8 cellular contexts compared by ENCODE assay signal in genomic region chrX:102154218-102154860, GRCh38. TPM values are rescaled to one million over a fixed set of nuclear protein-coding genes. Genes with fewer than 3 reads are reported as not detected.
DNase-seq lines count a peak whose midpoint lies in the region; ATAC-seq, FAIRE-seq and TF ChIP-seq lines count a peak whose summit lies in the region.

No MANE protein-coding gene starts in this region.

- H3K9me3 Mint-ChIP-seq in activated B cell treated with CpG ODN at 0.5 μM for 24 hours, result no peaks in the 10 kb centered on the region

- peaks cover 23% of the 10 kb centered on the region for H3K27me3 ChIP-seq in A673 (replicated peaks; ENCODE audit: insufficient read depth, low read depth, low read length, poor library complexity)

- DNase-seq in A673 (ENCODE audit: low spot score) (peak; percentile 43), GM19239 (ENCODE audit: insufficient read length, low spot score) (no peak), activated B cell treated with CpG ODN at 0.5 μM for 24 hours (no peak), kidney (no peak), GF-D8 (lab: John Stamatoyannopoulos, UW) (no peak), HUDEP-2 (lab: John Stamatoyannopoulos, UW; ENCODE audit: unreplicated experiment in 76 of 76) (no peak)
- DNase-seq in stimulated activated CD4-positive, alpha-beta T cell treated with anti-CD3 and anti-CD28 coated beads, Interleukin-4, amount 100 ng/mL, for 1 hour, result no peak

- no peak for ATAC-seq in activated B cell treated with CpG ODN at 0.5 μM for 24 hours (ENCODE audit: low read depth)
- no peak for ATAC-seq in GM19023 (IDR thresholded peaks at IDR 0.05; ENCODE audit: unreplicated experiment)

- intact Hi-C loops in A673 (cut with micrococcal nuclease; ENCODE audit: unreplicated experiment) (no loop called here), activated B cell treated with CpG ODN at 0.5 μM for 24 hours (cut with micrococcal nuclease) (no loop called here), kidney (cut with DNase I) (no loop called here)

- H3K27ac Mint-ChIP-seq in activated B cell treated with CpG ODN at 0.5 μM for 24 hours, result no peak overlapping the region

- CTCF ChIA-PET in A673 (lab: Charles Lee), result interaction anchor here (0.6 kb wide), 1 partner anchor 16 kb away, joined by 3 read pairs; no protein-coding TSS in a partner anchor
- CTCF ChIA-PET in activated B cell treated with CpG ODN at 0.5 μM for 24 hours (lab: Charles Lee), result no interaction called here

- POLR2A ChIA-PET in A673 (lab: Charles Lee; ENCODE audit: low non-redundant PET) (no interaction called here), activated B cell treated with CpG ODN at 0.5 μM for 24 hours (lab: Charles Lee) (no interaction called here)

- H3K36me3 Mint-ChIP-seq in activated B cell treated with CpG ODN at 0.5 μM for 24 hours (ENCODE audit: low read depth), result no peaks in the 10 kb centered on the region

- peak overlapping the region; percentile 89 for H3K4me3 Mint-ChIP-seq in activated B cell treated with CpG ODN at 0.5 μM for 24 hours

- peak; percentile 53 for TF ChIP-seq CTCF in A673 (conservative IDR thresholded peaks at IDR 0.05; ENCODE audit: low read depth, low read length)
- TF ChIP-seq CTCF in activated B cell treated with CpG ODN at 0.5 μM for 24 hours (IDR thresholded peaks at IDR 0.05), result no peak
- TF ChIP-seq CTCF in kidney (IDR thresholded peaks at IDR 0.05; ENCODE audit: borderline replicate concordance, extremely low read depth, insufficient read depth), result no peak

- H3K4me3 ChIP-seq in A673 (ENCODE audit: low read depth, low read length, poor library complexity, severe bottlenecking), result no peak overlapping the region
- peak overlapping the region; percentile 72 to 75 for H3K4me3 ChIP-seq in kidney (ENCODE audit: low read length in 2 of 2)

- peak overlapping the region in 1 of 2 donors; percentile 77 for H3K9ac ChIP-seq in kidney (ENCODE audit: low read length in 2 of 2)

- H3K9me3 ChIP-seq in A673 (ENCODE audit: low read depth, low read length, poor library complexity, severe bottlenecking) (no peaks in the 10 kb centered on the region), kidney (ENCODE audit: control insufficient read depth in 1 of 2, low read length in 2 of 2) (no peaks in the 10 kb centered on the region)

- H3K27me3 Mint-ChIP-seq in activated B cell treated with CpG ODN at 0.5 μM for 24 hours, result peaks cover 4% of the 10 kb centered on the region

- H3K36me3 ChIP-seq in A673 (ENCODE audit: insufficient read depth, low read length, poor library complexity, severe bottlenecking), result no peaks in the 10 kb centered on the region
- H3K36me3 ChIP-seq in kidney (ENCODE audit: control insufficient read depth in 1 of 2, insufficient read depth in 2 of 2, low read length in 2 of 2), result no peaks in the 10 kb centered on the region

- H3K4me1 ChIP-seq in A673 (ENCODE audit: insufficient read depth, low read length, poor library complexity, severe bottlenecking), result no peaks in the 10 kb centered on the region
- no peaks in the 10 kb centered on the region for H3K4me1 ChIP-seq in kidney (ENCODE audit: control insufficient read depth in 1 of 2, insufficient read depth in 1 of 2, low read depth in 1 of 2, low read length in 2 of 2)

- H3K27ac ChIP-seq in A673 (ENCODE audit: low read depth, low read length, poor library complexity, severe bottlenecking), result no peak overlapping the region
- no peak overlapping the region for H3K27ac ChIP-seq in kidney (ENCODE audit: low read depth in 2 of 2, low read length in 2 of 2)

- no TSS peak for BruUV-seq in A673 (replicated peaks; lab: Mats Ljungman, UMichigan)

- H3K4me1 Mint-ChIP-seq in activated B cell treated with CpG ODN at 0.5 μM for 24 hours, result peaks cover 16% of the 10 kb centered on the region

- FAIRE-seq in GM19239 (lab: Jason Lieb, UNC), result peak; percentile 28
- no peak for FAIRE-seq in kidney (lab: Jason Lieb, UNC)

RNA-seq across cellular contexts. Expression of gene BEX5, which starts 1.4 kb away (rescaled TPM):
- total RNA-seq in A673 (2021), result 0.50 TPM in 1 of 2 replicates, not detected in the other
- 0.61 and 1.2 TPM in 2 replicates for total RNA-seq in activated B cell treated with CpG ODN at 0.5 μM for 24 hours
- total RNA-seq in kidney, result 9.5 TPM
- 42.4 TPM for polyA plus RNA-seq in kidney (ENCODE audit: insufficient read depth, low read depth, low replicate concordance)

RNA-seq across cellular contexts. Expression of gene TCEAL6, which starts 12.1 kb away (rescaled TPM):
- total RNA-seq in A673 (2021), result not detected in 2 replicates
- not detected in 2 replicates for total RNA-seq in activated B cell treated with CpG ODN at 0.5 μM for 24 hours
- total RNA-seq in kidney, result not detected
- polyA plus RNA-seq in kidney (ENCODE audit: insufficient read depth, low read depth, low replicate concordance), result 1.1 TPM

RNA-seq across cellular contexts. Expression of gene TCEAL2, which starts 28.9 kb away (rescaled TPM):
- total RNA-seq in A673 (2021), result 0.28 TPM in 1 of 2 replicates, not detected in the other
- total RNA-seq in activated B cell treated with CpG ODN at 0.5 μM for 24 hours, result not detected in 2 replicates
- 2.6 TPM for total RNA-seq in kidney
- 47.2 TPM for polyA plus RNA-seq in kidney (ENCODE audit: insufficient read depth, low read depth, low replicate concordance)
